28 cellular contexts compared by ENCODE assay signal in the genomic region with DNA sequence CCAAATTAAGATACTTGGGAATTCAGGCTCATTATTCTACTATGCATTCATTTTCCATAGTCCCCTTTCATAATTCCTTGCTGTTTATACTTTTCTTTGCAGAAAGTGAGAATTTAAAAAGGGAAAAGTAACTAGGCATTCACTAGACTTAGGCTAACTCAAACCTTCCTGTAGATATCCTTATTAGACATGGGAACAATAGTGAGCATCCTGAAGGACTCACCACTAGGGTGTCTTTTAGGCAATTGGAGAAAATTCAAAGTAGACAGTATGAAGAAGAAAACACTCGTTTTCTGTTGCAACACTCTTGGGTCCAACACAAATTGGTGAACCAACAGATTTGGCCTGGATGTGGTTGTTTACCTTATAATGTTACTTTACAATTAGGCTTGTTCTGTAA.
"Had no signal": no experiment of that assay in that cellular context is flagged by ENCODE, and none has a peak within 500 bp of the region (broad histone marks: within the 10 kb centered on the region; RNA-seq: fewer than 3 reads in every experiment).

No MANE protein-coding gene starts in this region.

- H3K4me1 Mint-ChIP-seq: naive thymus-derived CD8-positive, alpha-beta T cell; nephron; neural crest cell; stimulated activated naive B cell treated with anti-CD40 and anti-IgM and Interleukin-4, amounts not matched to agents 10 μg/mL and 1 μg/mL and 100 μg/mL, for 72 hours had no signal

- FAIRE-seq: keratinocyte, pancreas had no signal

- ATAC-seq: heart right ventricle; left colon; left lung; lower lobe of right lung; naive thymus-derived CD8-positive, alpha-beta T cell; pancreas; sciatic nerve; stimulated activated naive B cell treated with anti-CD40 and anti-IgM and Interleukin-4, amounts not matched to agents 10 μg/mL and 1 μg/mL and 100 μg/mL, for 72 hours had no signal

- H3K4me3 Mint-ChIP-seq: naive thymus-derived CD8-positive, alpha-beta T cell; nephron; neural crest cell; stimulated activated naive B cell treated with anti-CD40 and anti-IgM and Interleukin-4, amounts not matched to agents 10 μg/mL and 1 μg/mL and 100 μg/mL, for 72 hours; stimulated activated naive CD8-positive, alpha-beta T cell treated with anti-CD3 and anti-CD28 coated beads, Interleukin-15, Interleukin-2, amounts not matched to agents 100 ng/mL and 50 ng/mL, for 24 hours had no signal

- H2AFZ ChIP-seq: hepatocyte had no signal

- H3K4me1 ChIP-seq: heart right ventricle, left lung, lower lobe of right lung, pancreas, right atrium auricular region, suprapubic skin, tibial artery, uterus had no signal

- H3K9me3 ChIP-seq: heart right ventricle, left lung, lower lobe of right lung, pancreas, right atrium auricular region, suprapubic skin, thoracic aorta, tibial artery, uterus had no signal

- H3K27ac ChIP-seq: heart right ventricle, hepatocyte, left lung, lower lobe of right lung, pancreas, right atrium auricular region, skin epidermis, suprapubic skin, thoracic aorta, tibial artery, uterus had no signal

- H3K4me3 ChIP-seq: heart right ventricle, hepatocyte, left lung, lower lobe of right lung, pancreas, right atrium auricular region, skin epidermis, suprapubic skin, thoracic aorta, tibial artery, uterus had no signal

- H3K36me3 Mint-ChIP-seq: naive thymus-derived CD8-positive, alpha-beta T cell; stimulated activated naive B cell treated with anti-CD40 and anti-IgM and Interleukin-4, amounts not matched to agents 10 μg/mL and 1 μg/mL and 100 μg/mL, for 72 hours had no signal

- DNase-seq: heart right ventricle; left colon; left lung; lower lobe of right lung; mammary epithelial cell; mesenchymal stem cell; naive thymus-derived CD8-positive, alpha-beta T cell; nucleus accumbens; pancreas; posterior cingulate gyrus; stimulated activated CD4-positive, alpha-beta T cell treated with anti-CD3 and anti-CD28 coated beads, Interleukin-12 subunit alpha, Interleukin-12 subunit beta, amount 100 ng/mL, for 4 hours; stimulated activated CD4-positive, alpha-beta T cell treated with anti-CD3 and anti-CD28 coated beads, Interleukin-15, amount 100 ng/mL, for 24 hours; stimulated activated CD4-positive, alpha-beta T cell treated with anti-CD3 and anti-CD28 coated beads, Interleukin-2, amount 100 ng/mL, for 24 hours; stimulated activated CD4-positive, alpha-beta T cell treated with anti-CD3 and anti-CD28 coated beads, Interleukin-4, amount 100 ng/mL, for 1 hour; stimulated activated naive B cell treated with anti-CD40 and anti-IgM and Interleukin-4, amounts not matched to agents 10 μg/mL and 1 μg/mL and 100 μg/mL, for 72 hours; tibial artery; trophoblast cell; uterus had no signal

- H3K27ac Mint-ChIP-seq: naive thymus-derived CD8-positive, alpha-beta T cell; nephron; stimulated activated naive B cell treated with anti-CD40 and anti-IgM and Interleukin-4, amounts not matched to agents 10 μg/mL and 1 μg/mL and 100 μg/mL, for 72 hours; stimulated activated naive CD8-positive, alpha-beta T cell treated with anti-CD3 and anti-CD28 coated beads, Interleukin-15, Interleukin-2, amounts not matched to agents 100 ng/mL and 50 ng/mL, for 24 hours had no signal

- H3K4me2 ChIP-seq: hepatocyte had no signal

- H3K79me2 ChIP-seq: hepatocyte had no signal

- H3K27me3 Mint-ChIP-seq: stimulated activated naive B cell treated with anti-CD40 and anti-IgM and Interleukin-4, amounts not matched to agents 10 μg/mL and 1 μg/mL and 100 μg/mL, for 72 hours had no signal

- H3K36me3 ChIP-seq: heart right ventricle, left lung, lower lobe of right lung, pancreas, right atrium auricular region, suprapubic skin, thoracic aorta, tibial artery, uterus had no signal

- H3K27me3 ChIP-seq: heart right ventricle, hepatocyte, left lung, pancreas, right atrium auricular region, suprapubic skin, tibial artery, uterus had no signal

- H3K9me3 Mint-ChIP-seq: neural crest cell; stimulated activated naive CD8-positive, alpha-beta T cell treated with anti-CD3 and anti-CD28 coated beads, Interleukin-15, Interleukin-2, amounts not matched to agents 100 ng/mL and 50 ng/mL, for 24 hours had no signal
